ENCODE assay signal across 11 cellular contexts in the genomic region with DNA sequence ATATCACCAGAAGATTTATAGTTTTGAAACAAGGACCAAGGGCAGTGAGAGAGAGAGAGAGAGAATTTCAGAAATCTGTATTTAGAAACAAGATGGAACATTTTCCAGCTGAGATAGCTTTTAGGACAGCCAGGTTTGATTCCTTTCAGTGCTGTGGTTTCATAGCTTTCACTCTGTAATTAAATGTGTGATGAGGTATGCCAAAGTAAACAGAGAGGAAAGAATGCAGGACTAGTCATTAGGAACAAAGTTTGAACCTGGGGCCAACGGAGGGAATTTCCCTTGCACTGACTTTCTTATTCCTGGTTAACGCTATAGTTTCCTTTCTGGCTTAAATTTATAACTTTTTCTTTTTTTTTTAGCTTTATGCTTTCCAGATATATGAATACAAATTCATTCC. TPM values are rescaled to one million over a fixed set of nuclear protein-coding genes. Genes with fewer than 3 reads are reported as not detected.
DNase-seq lines count a peak whose midpoint lies in the region; ATAC-seq and TF ChIP-seq lines count a peak whose summit lies in the region.
"Had no signal": no experiment of that assay in that cellular context is flagged by ENCODE, and none has a peak within 500 bp of the region (broad histone marks: within the 10 kb centered on the region; RNA-seq: fewer than 3 reads in every experiment).

No MANE protein-coding gene starts in this region.

- no peaks in the 10 kb centered on the region for H3K9me3 ChIP-seq in esophagus squamous epithelium

- ATAC-seq in GM18868 (IDR thresholded peaks at IDR 0.05; ENCODE audit: unreplicated experiment) = no peak
- ATAC-seq: stimulated activated naive B cell treated with anti-CD40 and anti-IgM and Interleukin-4, amounts not matched to agents 10 μg/mL and 1 μg/mL and 100 μg/mL, for 72 hours had no signal

- no peaks in the 10 kb centered on the region for H3K9me3 Mint-ChIP-seq in nephron
- H3K9me3 Mint-ChIP-seq: central memory CD8-positive, alpha-beta T cell; stimulated activated naive B cell treated with anti-CD40 and anti-IgM and Interleukin-4, amounts not matched to agents 10 μg/mL and 1 μg/mL and 100 μg/mL, for 72 hours had no signal

- H3K36me3 Mint-ChIP-seq in nephron (ENCODE audit: low read depth) = no peaks in the 10 kb centered on the region
- H3K36me3 Mint-ChIP-seq: stimulated activated naive B cell treated with anti-CD40 and anti-IgM and Interleukin-4, amounts not matched to agents 10 μg/mL and 1 μg/mL and 100 μg/mL, for 72 hours had no signal

- H3K27me3 Mint-ChIP-seq in nephron (ENCODE audit: low read depth) = no peaks in the 10 kb centered on the region
- H3K27me3 Mint-ChIP-seq: stimulated activated naive B cell treated with anti-CD40 and anti-IgM and Interleukin-4, amounts not matched to agents 10 μg/mL and 1 μg/mL and 100 μg/mL, for 72 hours had no signal

- no peak for TF ChIP-seq CTCF in GM12865 (IDR thresholded peaks at IDR 0.05; ENCODE audit: insufficient read depth, low read depth, low read length, missing control alignments)
- no peak for TF ChIP-seq CTCF in nephron (IDR thresholded peaks at IDR 0.05; ENCODE audit: unreplicated experiment in 3 of 3)
- TF ChIP-seq CTCF in esophagus squamous epithelium (IDR thresholded peaks at IDR 0.05) = no peak

- DNase-seq in GM12865 (ENCODE audit: low read depth) = peak; percentile 10
- peak; percentile 28 for DNase-seq in NCI-H2196 (lab: John Stamatoyannopoulos, UW; ENCODE audit: unreplicated experiment)
- DNase-seq in epithelial cell of prostate (ENCODE audit: low read depth, low spot score) = peak; percentile 62
- DNase-seq in central memory CD4-positive, alpha-beta T cell = no peak
- DNase-seq in esophagus squamous epithelium (lab: John Stamatoyannopoulos, UW) = no peak
- DNase-seq: Karpas-422; RPMI8226; stimulated activated naive B cell treated with anti-CD40 and anti-IgM and Interleukin-4, amounts not matched to agents 10 μg/mL and 1 μg/mL and 100 μg/mL, for 72 hours had no signal

- TF ChIP-seq POLR2A in esophagus squamous epithelium (IDR thresholded peaks at IDR 0.05) = no peak

- peak overlapping the region; percentile 7 for H3K27ac ChIP-seq in epithelial cell of prostate
- H3K27ac ChIP-seq in esophagus squamous epithelium = no peak overlapping the region

- no peaks in the 10 kb centered on the region for H3K27me3 ChIP-seq in esophagus squamous epithelium

- H3K4me3 ChIP-seq in GM12865 (ENCODE audit: low read depth, low read length) (no peak overlapping the region), esophagus squamous epithelium (no peak overlapping the region)

- peaks cover 0 to 21% (median 8%) of the 10 kb centered on the region in 3 donors for H3K4me1 ChIP-seq in esophagus squamous epithelium

- H3K4me1 Mint-ChIP-seq in nephron = peaks cover 14% of the 10 kb centered on the region
- H3K4me1 Mint-ChIP-seq: central memory CD8-positive, alpha-beta T cell; stimulated activated naive B cell treated with anti-CD40 and anti-IgM and Interleukin-4, amounts not matched to agents 10 μg/mL and 1 μg/mL and 100 μg/mL, for 72 hours had no signal

- H3K4me3 Mint-ChIP-seq in nephron = peak overlapping the region in 1 of 3 experiments; percentile 21
- H3K4me3 Mint-ChIP-seq: central memory CD8-positive, alpha-beta T cell; stimulated activated naive B cell treated with anti-CD40 and anti-IgM and Interleukin-4, amounts not matched to agents 10 μg/mL and 1 μg/mL and 100 μg/mL, for 72 hours had no signal

- H3K27ac Mint-ChIP-seq in nephron = peak overlapping the region; percentile 78 to 90 (median 89)
- H3K27ac Mint-ChIP-seq: stimulated activated naive B cell treated with anti-CD40 and anti-IgM and Interleukin-4, amounts not matched to agents 10 μg/mL and 1 μg/mL and 100 μg/mL, for 72 hours had no signal

- no peaks in the 10 kb centered on the region for H3K36me3 ChIP-seq in esophagus squamous epithelium

- intact Hi-C loops in esophagus squamous epithelium (cut with DNase I) = no loop called here

- 22 to 30% methylated on average over 2 of the region's 2 CpGs for WGBS in esophagus squamous epithelium, 2 donors

RNA-seq across cellular contexts. Expression of gene CCL28, which starts 10.0 kb away (rescaled TPM):
- total RNA-seq in esophagus squamous epithelium = 1 to 10 TPM; 1.9 to 9.1 (median 3.3) TPM

Comparison
In these comparisons a context has a peak if more than half of its experiments do, and no peak if none do; other contexts are left out.
1. DNase-seq: peak in GM12865 (single experiment), NCI-H2196 (single experiment) and epithelial cell of prostate (single experiment); none in central memory CD4-positive, alpha-beta T cell (single experiment) and esophagus squamous epithelium (single experiment).